Comparison of ENCODE assay signal across 12 cellular contexts in the genomic region with DNA sequence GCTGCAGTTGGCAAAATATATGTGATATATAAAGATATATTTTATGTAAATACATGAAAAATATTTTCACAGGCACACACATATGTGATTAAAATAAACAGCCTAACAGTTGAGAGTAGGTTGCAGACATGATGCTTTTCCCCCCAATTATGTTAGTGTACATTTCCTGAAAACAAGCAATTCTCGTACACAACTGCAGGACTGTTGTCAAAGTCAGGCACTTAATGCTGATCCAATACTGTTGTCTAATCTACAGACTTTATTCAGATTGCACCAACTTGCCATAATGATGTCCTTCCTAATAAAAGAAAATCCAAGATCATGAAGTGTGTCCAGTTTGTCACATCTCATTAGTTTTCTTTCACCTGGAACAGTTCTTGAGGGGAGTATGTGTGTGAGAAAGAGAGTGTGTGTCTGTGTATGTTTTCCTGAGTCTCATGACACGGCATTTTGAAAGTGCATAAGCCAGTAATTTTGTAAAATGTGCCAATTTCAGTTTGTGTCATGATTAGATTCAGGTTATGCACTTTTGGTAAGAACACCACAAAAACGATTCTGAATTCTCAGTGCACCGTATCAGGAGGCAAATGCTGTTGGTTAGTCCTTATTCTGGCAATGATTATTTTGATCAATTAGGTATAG. TPM values are rescaled to one million over a fixed set of nuclear protein-coding genes. Genes with fewer than 3 reads are reported as not detected.
DNase-seq lines count a peak whose midpoint lies in the region; ATAC-seq, FAIRE-seq and TF ChIP-seq lines count a peak whose summit lies in the region.
"Had no signal": no experiment of that assay in that cellular context is flagged by ENCODE, and none has a peak within 500 bp of the region (broad histone marks: within the 10 kb centered on the region; RNA-seq: fewer than 3 reads in every experiment).

No MANE protein-coding gene starts in this region.

- FAIRE-seq in GM12891 (lab: Jason Lieb, UNC), result peak; percentile 90
- FAIRE-seq: HTR-8/SVneo had no signal

- ATAC-seq in GM19035 (IDR thresholded peaks at IDR 0.05; ENCODE audit: unreplicated experiment) (peak; percentile 94), HG02623 (IDR thresholded peaks at IDR 0.05; ENCODE audit: unreplicated experiment) (peak; percentile 96), HG03432 (IDR thresholded peaks at IDR 0.05; ENCODE audit: unreplicated experiment) (peak; percentile 97)
- ATAC-seq: effector memory CD8-positive, alpha-beta T cell had no signal

- DNase-seq in GM12891 (ENCODE audit: insufficient read length, low spot score), result peak; percentile 5
- DNase-seq in NCI-H1417 (lab: John Stamatoyannopoulos, UW), result no peak
- no peak for DNase-seq in AML-193 (lab: John Stamatoyannopoulos, UW)
- DNase-seq in middle frontal gyrus (ENCODE audit: extremely low spot score, low spot score), result no peak
- no peak for DNase-seq in activated T-cell treated with anti-CD3 and anti-CD28 coated beads, Interleukin-2, amount 50 U/mL, for 48 hours
- DNase-seq: C1 segment of cervical spinal cord; effector memory CD8-positive, alpha-beta T cell; stimulated activated naive CD4-positive, alpha-beta T cell had no signal

- no peak for TF ChIP-seq POLR2A in GM12891 (IDR thresholded peaks at IDR 0.05; ENCODE audit: low read depth, low read length)

TF ChIP-seq in GM12891, 5 proteins besides CTCF, POLR2A, EP300 and RAD21:
- TF ChIP-seq TAF1 (IDR thresholded peaks at IDR 0.05; ENCODE audit: low read depth, low read length) (no peak), POU2F2 (IDR thresholded peaks at IDR 0.05; ENCODE audit: low read depth, low read length) (0 out of 2 replicates have a peak, but pooled peaks have one; percentile 27)

RNA-seq across cellular contexts. Expression of a gene that starts 16.5 kb away (rescaled TPM):
- 13.9 TPM for polyA plus RNA-seq in GM12891 (2012; ENCODE audit: low read depth, missing spikeins)
